25 cellular contexts compared by ENCODE assay signal in genomic region chr13:77185721-77186120, GRCh38.
"Had no signal": no experiment of that assay in that cellular context is flagged by ENCODE, and none has a peak within 500 bp of the region (broad histone marks: within the 10 kb centered on the region; RNA-seq: fewer than 3 reads in every experiment).

No MANE protein-coding gene starts in this region.

- DNase-seq: activated CD4-positive, alpha-beta T cell treated with anti-CD3 and anti-CD28 coated beads for 4 hours; activated CD4-positive, CD25-positive, alpha-beta regulatory T cell; activated CD8-positive, alpha-beta memory T cell treated with anti-CD3 and anti-CD28 coated beads for 24 hours; activated CD8-positive, alpha-beta memory T cell treated with anti-CD3 and anti-CD28 coated beads, Interleukin-2, amount 50 U/mL, for 4 hours; activated naive CD4-positive, alpha-beta T cell; activated naive CD8-positive, alpha-beta T cell treated with anti-CD3 and anti-CD28 coated beads, Interleukin-2, amount 50 U/mL, for 24 hours; activated T-cell treated with anti-CD3 and anti-CD28 coated beads, Interleukin-2, amount 50 U/mL, for 24 hours; body of pancreas; gastrocnemius medialis; head of caudate nucleus; hypothalamus; mesenchymal stem cell; nephron progenitor cell; posterior cingulate gyrus; right lobe of liver; stimulated activated CD4-positive, alpha-beta T cell treated with anti-CD3 and anti-CD28 coated beads, Interleukin-2, amount 100 ng/mL, for 24 hours; SW 1271; T-helper 17 cell had no signal

- H3K4me1 Mint-ChIP-seq: nephron progenitor cell had no signal

- ATAC-seq: activated naive CD8-positive, alpha-beta T cell treated with anti-CD3 and anti-CD28 coated beads, Interleukin-2, amount 50 U/mL, for 24 hours; body of pancreas; gastrocnemius medialis; right lobe of liver; stimulated activated effector memory CD8-positive, alpha-beta T cell treated with anti-CD3 and anti-CD28 coated beads, Interleukin-12 subunit alpha, Interleukin-12 subunit beta, amount 100 ng/mL, for 72 hours; T-helper 17 cell had no signal

- H3K4me3 Mint-ChIP-seq: activated naive CD8-positive, alpha-beta T cell treated with anti-CD3 and anti-CD28 coated beads, Interleukin-2, amount 50 U/mL, for 24 hours; activated T-cell treated with anti-CD3 and anti-CD28 coated beads, Interleukin-2, amount 50 U/mL, for 24 hours; nephron progenitor cell; stimulated activated effector memory CD8-positive, alpha-beta T cell treated with anti-CD3 and anti-CD28 coated beads, Interleukin-12 subunit alpha, Interleukin-12 subunit beta, amount 100 ng/mL, for 72 hours; T-helper 17 cell; type B pancreatic cell had no signal

- H3K27me3 ChIP-seq: body of pancreas, esophagus muscularis mucosa, gastrocnemius medialis, right lobe of liver, vagina had no signal

- H3K27ac Mint-ChIP-seq: activated naive CD8-positive, alpha-beta T cell treated with anti-CD3 and anti-CD28 coated beads, Interleukin-2, amount 50 U/mL, for 24 hours; activated T-helper 2 cell treated with anti-CD3 and anti-CD28 coated beads, Interferon-gamma antibody, Interleukin-2, Interleukin-4, amounts not matched to agents 10 μg/mL and 5 μg/mL and 100 μg/mL, durations not matched to agents 14 hours and 24 hours and 36 hours; nephron progenitor cell; stimulated activated effector memory CD8-positive, alpha-beta T cell treated with anti-CD3 and anti-CD28 coated beads, Interleukin-12 subunit alpha, Interleukin-12 subunit beta, amount 100 ng/mL, for 72 hours; T-helper 17 cell; type B pancreatic cell had no signal

- H3K9me3 ChIP-seq: body of pancreas, esophagus muscularis mucosa, gastrocnemius medialis, right lobe of liver, thoracic aorta, vagina had no signal

- H3K4me1 ChIP-seq: body of pancreas, esophagus muscularis mucosa, gastrocnemius medialis, right lobe of liver, vagina had no signal

- H3K27me3 Mint-ChIP-seq: activated naive CD8-positive, alpha-beta T cell treated with anti-CD3 and anti-CD28 coated beads, Interleukin-2, amount 50 U/mL, for 24 hours; activated T-cell treated with anti-CD3 and anti-CD28 coated beads, Interleukin-2, amount 50 U/mL, for 24 hours; T-helper 17 cell; type B pancreatic cell had no signal

- H3K9me3 Mint-ChIP-seq: activated naive CD8-positive, alpha-beta T cell treated with anti-CD3 and anti-CD28 coated beads, Interleukin-2, amount 50 U/mL, for 24 hours; activated T-cell treated with anti-CD3 and anti-CD28 coated beads, Interleukin-2, amount 50 U/mL, for 24 hours; activated T-helper 2 cell treated with anti-CD3 and anti-CD28 coated beads, Interferon-gamma antibody, Interleukin-2, Interleukin-4, amounts not matched to agents 10 μg/mL and 5 μg/mL and 100 μg/mL, durations not matched to agents 14 hours and 24 hours and 36 hours; nephron progenitor cell; stimulated activated effector memory CD8-positive, alpha-beta T cell treated with anti-CD3 and anti-CD28 coated beads, Interleukin-12 subunit alpha, Interleukin-12 subunit beta, amount 100 ng/mL, for 72 hours; type B pancreatic cell had no signal

- H3K4me3 ChIP-seq: body of pancreas, esophagus muscularis mucosa, gastrocnemius medialis, right lobe of liver, skin epidermis, thoracic aorta, vagina had no signal

- H3K27ac ChIP-seq: body of pancreas, esophagus muscularis mucosa, gastrocnemius medialis, right lobe of liver, thoracic aorta, vagina had no signal
